Comparison of ENCODE assay signal across 21 cellular contexts in the genomic region with DNA sequence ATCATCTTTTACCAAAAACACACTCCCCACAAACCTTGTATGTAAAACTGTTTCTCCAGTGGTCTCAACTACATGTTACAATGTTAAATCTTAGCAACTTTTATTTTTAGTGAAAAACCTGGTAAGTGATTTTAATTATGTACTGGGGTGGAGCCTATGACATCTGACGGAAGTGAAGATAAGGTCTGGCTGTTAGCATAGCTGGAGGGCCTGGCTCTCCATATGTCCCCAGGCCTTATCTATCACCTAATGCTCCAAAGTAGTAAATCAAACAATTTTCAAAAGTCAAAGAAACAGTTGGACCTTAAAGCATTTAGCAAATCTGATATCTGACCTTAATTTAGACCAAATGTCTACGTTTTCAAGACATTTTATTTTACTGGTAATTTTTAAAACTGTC.
"Had no signal": no experiment of that assay in that cellular context is flagged by ENCODE, and none has a peak within 500 bp of the region (broad histone marks: within the 10 kb centered on the region; RNA-seq: fewer than 3 reads in every experiment).

No MANE protein-coding gene starts in this region.

- H3K9me3 ChIP-seq: ascending aorta had no signal

- H3K27ac ChIP-seq: ascending aorta, lower lobe of right lung, tibial nerve, VCaP had no signal

- H3K36me3 ChIP-seq: ascending aorta, lower lobe of right lung, tibial nerve had no signal

- FAIRE-seq: islet of Langerhans had no signal

- ATAC-seq: esophagus mucosa, left colon, lower lobe of right lung had no signal

- H3K4me3 ChIP-seq: ascending aorta, lower lobe of right lung, tibial nerve had no signal

- DNase-seq: activated CD4-positive, alpha-beta T cell treated with anti-CD3 and anti-CD28 coated beads, Interleukin-2, amount 50 U/mL, for 1 hour; activated CD4-positive, CD25-positive, alpha-beta regulatory T cell treated with anti-CD3 and anti-CD28 coated beads, Interleukin-2, amount 50 U/mL, for 72 hours; activated effector memory CD4-positive, alpha-beta T cell treated with anti-CD3 and anti-CD28 coated beads, Interleukin-2, amount 50 U/mL, for 16 hours; activated naive CD4-positive, alpha-beta T cell treated with anti-CD3 and anti-CD28 coated beads, Interleukin-2, amount 50 U/mL, for 16 hours; activated T-cell treated with anti-CD3 and anti-CD28 coated beads, Interleukin-2, amount 50 U/mL, for 48 hours; cerebellar nuclear complex; effector CD4-positive, alpha-beta T cell; hippocampal formation; left colon; lower lobe of right lung; midbrain; occipital lobe; retina; stimulated activated naive CD4-positive, alpha-beta T cell treated with Interleukin-2 at 50 U/mL for 16 hours; T-helper 1 cell; T-helper 9 cell had no signal

- H3K27me3 ChIP-seq: ascending aorta, tibial nerve had no signal

- H3K4me1 ChIP-seq: lower lobe of right lung had no signal
